Comparison of ENCODE assay signal across 21 cellular contexts in genomic region chr11:116511684-116512083, GRCh38.
DNase-seq lines count a peak whose midpoint lies in the region; ATAC-seq and TF ChIP-seq lines count a peak whose summit lies in the region.
"Had no signal": no experiment of that assay in that cellular context is flagged by ENCODE, and none has a peak within 500 bp of the region (broad histone marks: within the 10 kb centered on the region; RNA-seq: fewer than 3 reads in every experiment).

No MANE protein-coding gene starts in this region.

- H3K27me3 ChIP-seq in WERI-Rb-1 (ENCODE audit: insufficient read depth, low read depth, severe bottlenecking), result no peaks in the 10 kb centered on the region
- peaks cover 0 to 80% (median 12%) of the 10 kb centered on the region in 3 donors for H3K27me3 ChIP-seq in stomach
- H3K27me3 ChIP-seq: BLaER1 had no signal

- peak overlapping the region; percentile 70 for H3K27ac ChIP-seq in WERI-Rb-1
- no peak overlapping the region for H3K27ac ChIP-seq in stomach
- H3K27ac ChIP-seq: 22Rv1, BLaER1, C4-2B, GM23248 had no signal

- no peaks in the 10 kb centered on the region for H3K36me3 ChIP-seq in WERI-Rb-1
- no peaks in the 10 kb centered on the region for H3K36me3 ChIP-seq in stomach
- H3K36me3 ChIP-seq: BLaER1 had no signal

- H3K4me1 ChIP-seq in stomach, result no peaks in the 10 kb centered on the region
- H3K4me1 ChIP-seq: BLaER1, Caco-2 had no signal

- no peaks in the 10 kb centered on the region for H3K36me3 Mint-ChIP-seq in activated CD4-positive, alpha-beta T cell treated with anti-CD3 and anti-CD28 coated beads, Interleukin-2, amount 10 ng/mL, durations not matched to agents 7 days and 5 days (ENCODE audit: low read depth)
- H3K36me3 Mint-ChIP-seq in activated CD4-positive, alpha-beta T cell treated with anti-CD3 and anti-CD28 coated beads, Interleukin-2, amount 10 ng/mL, durations not matched to agents 24 days and 14 days (ENCODE audit: low read depth), result no peaks in the 10 kb centered on the region
- H3K36me3 Mint-ChIP-seq in glutamatergic neuron (ENCODE audit: unreplicated experiment), result peaks cover 4% of the 10 kb centered on the region
- H3K36me3 Mint-ChIP-seq: CD4-positive, CD25-positive, alpha-beta regulatory T cell; CD8-positive, alpha-beta T cell had no signal

- no peak overlapping the region for H3K4me3 ChIP-seq in WERI-Rb-1 (ENCODE audit: low read depth, low read length)
- no peak overlapping the region for H3K4me3 ChIP-seq in stomach
- H3K4me3 ChIP-seq: BLaER1, GM12878, GM23248 had no signal

- TF ChIP-seq EP300 in stomach (IDR thresholded peaks at IDR 0.05), result no peak

- POLR2A ChIA-PET in activated CD4-positive, alpha-beta T cell treated with anti-CD3 and anti-CD28 coated beads, Interleukin-2, amount 10 ng/mL, durations not matched to agents 7 days and 5 days (lab: Charles Lee), result no interaction called here

- ATAC-seq in GM21390 (IDR thresholded peaks at IDR 0.05; ENCODE audit: unreplicated experiment), result no peak
- ATAC-seq: CD8-positive, alpha-beta T cell; GM12878 had no signal

- TF ChIP-seq POLR2A in stomach (IDR thresholded peaks at IDR 0.05), result no peak

- intact Hi-C loops in activated CD4-positive, alpha-beta T cell treated with anti-CD3 and anti-CD28 coated beads, Interleukin-2, amount 10 ng/mL, durations not matched to agents 24 days and 14 days (cut with micrococcal nuclease), result no loop called here
- intact Hi-C loops in stomach (cut with DNase I; ENCODE audit: low total_unique reads), result no loop called here
- intact Hi-C loops in posterior cingulate gyrus (cut with DNase I), result no loop called here

- 61 to 71% (median 68%) methylated on average over 7 of the region's 7 CpGs for WGBS in stomach, 5 donors

- TF ChIP-seq CTCF in WERI-Rb-1 (IDR thresholded peaks at IDR 0.05; ENCODE audit: low read depth, low read length) (no peak), glutamatergic neuron (IDR thresholded peaks at IDR 0.05; ENCODE audit: partially characterized antibody, unreplicated experiment) (no peak), stomach (IDR thresholded peaks at IDR 0.05) (no peak)

- no peaks in the 10 kb centered on the region for H3K9me3 Mint-ChIP-seq in activated CD4-positive, alpha-beta T cell treated with anti-CD3 and anti-CD28 coated beads, Interleukin-2, amount 10 ng/mL, durations not matched to agents 7 days and 5 days
- no peaks in the 10 kb centered on the region for H3K9me3 Mint-ChIP-seq in activated CD4-positive, alpha-beta T cell treated with anti-CD3 and anti-CD28 coated beads, Interleukin-2, amount 10 ng/mL, durations not matched to agents 24 days and 14 days
- peaks cover 8% of the 10 kb centered on the region for H3K9me3 Mint-ChIP-seq in glutamatergic neuron (ENCODE audit: unreplicated experiment)
- H3K9me3 Mint-ChIP-seq: CD8-positive, alpha-beta T cell had no signal

- H3K9me3 ChIP-seq in WERI-Rb-1 (ENCODE audit: severe bottlenecking) (no peaks in the 10 kb centered on the region), stomach (no peaks in the 10 kb centered on the region)
- H3K9me3 ChIP-seq: BLaER1, Caco-2 had no signal

- H3K27me3 Mint-ChIP-seq in activated CD4-positive, alpha-beta T cell treated with anti-CD3 and anti-CD28 coated beads, Interleukin-2, amount 10 ng/mL, durations not matched to agents 7 days and 5 days, result no peaks in the 10 kb centered on the region
- H3K27me3 Mint-ChIP-seq in activated CD4-positive, alpha-beta T cell treated with anti-CD3 and anti-CD28 coated beads, Interleukin-2, amount 10 ng/mL, durations not matched to agents 24 days and 14 days, result no peaks in the 10 kb centered on the region
- H3K27me3 Mint-ChIP-seq in glutamatergic neuron (ENCODE audit: unreplicated experiment), result peaks cover 7% of the 10 kb centered on the region

- H3K4me1 Mint-ChIP-seq in activated CD4-positive, alpha-beta T cell treated with anti-CD3 and anti-CD28 coated beads, Interleukin-2, amount 10 ng/mL, durations not matched to agents 7 days and 5 days, result no peaks in the 10 kb centered on the region
- H3K4me1 Mint-ChIP-seq in activated CD4-positive, alpha-beta T cell treated with anti-CD3 and anti-CD28 coated beads, Interleukin-2, amount 10 ng/mL, durations not matched to agents 24 days and 14 days, result no peaks in the 10 kb centered on the region
- peaks cover 44% of the 10 kb centered on the region for H3K4me1 Mint-ChIP-seq in glutamatergic neuron (ENCODE audit: low read depth, unreplicated experiment)
- H3K4me1 Mint-ChIP-seq: B cell; CD4-positive, CD25-positive, alpha-beta regulatory T cell had no signal

- H3K4me3 Mint-ChIP-seq in activated CD4-positive, alpha-beta T cell treated with anti-CD3 and anti-CD28 coated beads, Interleukin-2, amount 10 ng/mL, durations not matched to agents 7 days and 5 days, result no peak overlapping the region
- H3K4me3 Mint-ChIP-seq in activated CD4-positive, alpha-beta T cell treated with anti-CD3 and anti-CD28 coated beads, Interleukin-2, amount 10 ng/mL, durations not matched to agents 24 days and 14 days, result no peak overlapping the region
- H3K4me3 Mint-ChIP-seq in glutamatergic neuron (ENCODE audit: unreplicated experiment), result no peak overlapping the region
- H3K4me3 Mint-ChIP-seq: B cell; CD4-positive, CD25-positive, alpha-beta regulatory T cell; CD8-positive, alpha-beta T cell had no signal

- CTCF ChIA-PET in activated CD4-positive, alpha-beta T cell treated with anti-CD3 and anti-CD28 coated beads, Interleukin-2, amount 10 ng/mL, durations not matched to agents 7 days and 5 days (lab: Charles Lee), result interaction anchor here (1.3 kb wide), 1 partner anchor 13 kb away, joined by 3 read pairs; no protein-coding TSS in a partner anchor

- H3K27ac Mint-ChIP-seq in activated CD4-positive, alpha-beta T cell treated with anti-CD3 and anti-CD28 coated beads, Interleukin-2, amount 10 ng/mL, durations not matched to agents 7 days and 5 days, result no peak overlapping the region
- no peak overlapping the region for H3K27ac Mint-ChIP-seq in activated CD4-positive, alpha-beta T cell treated with anti-CD3 and anti-CD28 coated beads, Interleukin-2, amount 10 ng/mL, durations not matched to agents 24 days and 14 days
- H3K27ac Mint-ChIP-seq in glutamatergic neuron (ENCODE audit: unreplicated experiment), result peak overlapping the region; percentile 79
- H3K27ac Mint-ChIP-seq: B cell; CD4-positive, CD25-positive, alpha-beta regulatory T cell; CD8-positive, alpha-beta T cell had no signal

- peak; percentile 1 for DNase-seq in activated CD4-positive, alpha-beta T cell treated with anti-CD3 and anti-CD28 coated beads, Interleukin-2, amount 10 ng/mL, durations not matched to agents 7 days and 5 days
- DNase-seq in activated CD4-positive, alpha-beta T cell treated with anti-CD3 and anti-CD28 coated beads, Interleukin-2, amount 10 ng/mL, durations not matched to agents 24 days and 14 days, result no peak
- no peak for DNase-seq in WERI-Rb-1
- DNase-seq in glutamatergic neuron, result no peak
- DNase-seq in stomach, result peak; percentile 14
- no peak for DNase-seq in cerebellum (ENCODE audit: low spot score)
- no peak for DNase-seq in posterior cingulate gyrus
- DNase-seq: Caco-2; CD4-positive, CD25-positive, alpha-beta regulatory T cell; DMS153; DND-41; GDM1; GM23248; HCEC 1CT had no signal

Comparison
In these comparisons a context has a peak if more than half of its experiments do, and no peak if none do; other contexts are left out.
1. DNase-seq: peak in activated CD4-positive, alpha-beta T cell treated with anti-CD3 and anti-CD28 coated beads, Interleukin-2, amount 10 ng/mL, durations not matched to agents 7 days and 5 days (single experiment) and stomach (single experiment); none in activated CD4-positive, alpha-beta T cell treated with anti-CD3 and anti-CD28 coated beads, Interleukin-2, amount 10 ng/mL, durations not matched to agents 24 days and 14 days (single experiment), WERI-Rb-1 (single experiment), glutamatergic neuron (single experiment), cerebellum (single experiment) and posterior cingulate gyrus (0 of 10).